Comparison of ENCODE assay signal across 8 cellular contexts in the genomic region with DNA sequence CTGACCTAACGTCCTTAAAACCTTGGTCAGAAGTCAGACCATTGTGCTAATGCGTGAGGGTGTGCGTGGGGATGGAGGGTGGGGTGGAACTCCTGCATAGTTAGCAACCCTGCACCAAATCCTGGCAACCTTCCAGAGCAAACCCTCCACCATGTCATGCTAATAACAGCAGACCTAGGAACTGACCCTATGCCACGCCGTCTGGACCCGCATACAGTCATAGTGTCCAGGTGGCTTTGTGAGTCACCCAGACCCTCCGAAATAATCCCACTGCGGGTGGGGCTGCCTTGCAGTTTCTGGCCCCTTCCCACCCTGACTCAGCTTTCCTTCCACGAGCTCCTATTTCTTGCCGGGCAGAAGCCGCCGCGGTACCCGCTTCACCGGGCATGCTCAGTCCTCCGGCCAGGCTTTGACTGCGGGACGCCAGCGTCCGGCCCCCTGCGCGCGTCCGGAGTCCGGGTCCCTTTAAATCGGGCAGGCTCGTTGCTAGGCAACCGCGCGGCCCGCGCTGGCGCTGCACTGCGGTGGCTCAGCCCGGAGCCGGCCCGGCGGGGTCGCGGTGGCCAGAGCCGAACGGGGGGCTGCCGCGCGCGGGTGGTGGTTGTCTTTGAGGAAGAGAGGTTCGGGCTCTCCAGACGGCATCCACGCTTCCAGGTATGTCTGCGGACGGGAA. TPM values are rescaled to one million over a fixed set of nuclear protein-coding genes. Genes with fewer than 3 reads are reported as not detected.
A peak's percentile ranks its signal among the peaks of the same experiment; 100 is the strongest.
DNase-seq lines count a peak whose midpoint lies in the region; ATAC-seq and TF ChIP-seq lines count a peak whose summit lies in the region.

A gene (plus strand): TSS at position 493 of the 673 bp plus-strand sequence. CDS start 7,619 bp downstream, outside the sequence.

- TF ChIP-seq EP300 in ovary (IDR thresholded peaks at IDR 0.05): no peak

- intact Hi-C loops in Right ventricle myocardium superior (cut with DNase I) (no loop called here), ovary (cut with DNase I) (no loop called here)

- TF ChIP-seq CTCF in HFF-Myc (IDR thresholded peaks at IDR 0.05; ENCODE audit: low read depth, low read length, missing control alignments): no peak
- no peak for TF ChIP-seq CTCF in ovary (IDR thresholded peaks at IDR 0.05)

- H3K27me3 ChIP-seq in ovary: no peaks in the 10 kb centered on the region
- H3K27me3 ChIP-seq in effector memory CD4-positive, alpha-beta T cell (replicated peaks; ENCODE audit: control insufficient read depth, insufficient read depth, low read length, poor library complexity, severe bottlenecking): no peaks in the 10 kb centered on the region

- no peak within 1 kb of the TSS for H3K27ac ChIP-seq in ovary
- H3K27ac ChIP-seq in effector memory CD4-positive, alpha-beta T cell (ENCODE audit: insufficient read depth, low read length, poor library complexity, severe bottlenecking): no peak within 1 kb of the TSS

- DNase-seq in EH (ENCODE audit: low read depth) (peak; percentile 24), HFF-Myc (ENCODE audit: extremely low read depth, low read depth) (no peak), Right ventricle myocardium superior (peak; percentile 66), ovary (peak; percentile 60 to 76 (median 61))
- peak; percentile 21 to 28 for DNase-seq in activated T-cell treated with anti-CD3 and anti-CD28 coated beads, Interleukin-2, amount 50 U/mL, for 48 hours
- DNase-seq in central memory CD4-positive, alpha-beta T cell: no peak
- DNase-seq in effector memory CD4-positive, alpha-beta T cell: no peak

- ATAC-seq in Right ventricle myocardium superior (ENCODE audit: poor library complexity) (peak; percentile 71), HG02763 (IDR thresholded peaks at IDR 0.05; ENCODE audit: unreplicated experiment) (no peak)

- H3K36me3 ChIP-seq in ovary: no peaks in the 10 kb centered on the region
- no peaks in the 10 kb centered on the region for H3K36me3 ChIP-seq in effector memory CD4-positive, alpha-beta T cell (ENCODE audit: control insufficient read depth, insufficient read depth, low read length)

- H3K4me3 ChIP-seq in HFF-Myc (replicated peaks; ENCODE audit: low read depth, low read length): peak within 1 kb of the TSS; percentile 38
- peak within 1 kb of the TSS; percentile 34 for H3K4me3 ChIP-seq in ovary
- H3K4me3 ChIP-seq in effector memory CD4-positive, alpha-beta T cell (ENCODE audit: insufficient read depth, low read depth, low read length, poor library complexity, severe bottlenecking): no peak within 1 kb of the TSS

- no peaks in the 10 kb centered on the region for H3K4me1 ChIP-seq in ovary (ENCODE audit: insufficient read depth)
- no peaks in the 10 kb centered on the region for H3K4me1 ChIP-seq in effector memory CD4-positive, alpha-beta T cell (ENCODE audit: control insufficient read depth, insufficient read depth, low read length, poor library complexity, severe bottlenecking)

- no peak for TF ChIP-seq POLR2A in ovary (IDR thresholded peaks at IDR 0.05)

- H3K9me3 ChIP-seq in ovary: no peaks in the 10 kb centered on the region
- H3K9me3 ChIP-seq in effector memory CD4-positive, alpha-beta T cell (ENCODE audit: control insufficient read depth, low read length): no peaks in the 10 kb centered on the region

- WGBS in ovary, 3 donors: 22 to 40% (median 27%) methylated on average over 45 to 51 of the region's 51 CpGs

RNA-seq across cellular contexts. Expression of the gene that starts here (rescaled TPM):
- total RNA-seq in Right ventricle myocardium superior (not detected), ovary (1 to 10 TPM in 5 of 7 donors, under 1 TPM in 2; 0.33 to 1.8 (median 1.1) TPM)
- under 1 TPM; 0.52 to 0.54 TPM for polyA plus RNA-seq in ovary

Comparison
In these comparisons a context has a peak if more than half of its experiments do, and no peak if none do; other contexts are left out.
1. Peak in DNase-seq and ATAC-seq in Right ventricle myocardium superior; RNA of the gene not detected or under 1 TPM.
2. DNase-seq: peak in EH (single experiment), activated T-cell treated with anti-CD3 and anti-CD28 coated beads, Interleukin-2, amount 50 U/mL, for 48 hours (2 of 2) and ovary (5 of 5); none in HFF-Myc (single experiment), central memory CD4-positive, alpha-beta T cell (single experiment) and effector memory CD4-positive, alpha-beta T cell (0 of 3).